In genomic region chr13:72507394-72508199, GRCh38 we compare ENCODE assay signal across 14 cellular contexts.
A peak's percentile ranks its signal among the peaks of the same experiment; 100 is the strongest.
DNase-seq lines count a peak whose midpoint lies in the region; ATAC-seq, FAIRE-seq and TF ChIP-seq lines count a peak whose summit lies in the region.
"Had no signal": no experiment of that assay in that cellular context is flagged by ENCODE, and none has a peak within 500 bp of the region (broad histone marks: within the 10 kb centered on the region; RNA-seq: fewer than 3 reads in every experiment).

No MANE protein-coding gene starts in this region.

- H3K36me3 Mint-ChIP-seq in MCF 10A (ENCODE audit: insufficient read depth, unreplicated experiment) = no peaks in the 10 kb centered on the region
- H3K36me3 Mint-ChIP-seq: stimulated activated memory B cell treated with anti-CD40 and anti-IgM and Interleukin-4, amounts not matched to agents 10 μg/mL and 1 μg/mL and 100 μg/mL, for 72 hours had no signal

- H3K4me1 ChIP-seq in left ventricle myocardium inferior (no peaks in the 10 kb centered on the region), HepG2 (ENCODE audit: insufficient read depth, low read length) (peaks cover 36% of the 10 kb centered on the region), small intestine (ENCODE audit: control insufficient read depth in 2 of 2, insufficient read depth in 1 of 2, low read depth in 1 of 2, low read length in 1 of 2) (no peaks in the 10 kb centered on the region)

- H3K27me3 Mint-ChIP-seq in MCF 10A (ENCODE audit: insufficient read depth, unreplicated experiment) = peaks cover 51% of the 10 kb centered on the region
- H3K27me3 Mint-ChIP-seq: stimulated activated memory B cell treated with anti-CD40 and anti-IgM and Interleukin-4, amounts not matched to agents 10 μg/mL and 1 μg/mL and 100 μg/mL, for 72 hours had no signal

- H3K27me3 ChIP-seq in left ventricle myocardium inferior (ENCODE audit: low read depth) (no peaks in the 10 kb centered on the region), HepG2 (ENCODE audit: control insufficient read depth in 1 of 2, insufficient read depth in 2 of 2, low read length in 2 of 2) (no peaks in the 10 kb centered on the region), small intestine (ENCODE audit: control insufficient read depth in 2 of 2, insufficient read depth in 2 of 2, low read length in 2 of 2) (no peaks in the 10 kb centered on the region), H7 (ENCODE audit: control insufficient read depth, insufficient read depth, low read length) (no peaks in the 10 kb centered on the region)

- H3K4me1 Mint-ChIP-seq in MCF 10A (ENCODE audit: insufficient read depth, unreplicated experiment) = peaks cover 5% of the 10 kb centered on the region
- H3K4me1 Mint-ChIP-seq: nephron progenitor cell; stimulated activated memory B cell treated with anti-CD40 and anti-IgM and Interleukin-4, amounts not matched to agents 10 μg/mL and 1 μg/mL and 100 μg/mL, for 72 hours had no signal

- no peak for TF ChIP-seq POLR2A in HepG2 (IDR thresholded peaks at IDR 0.05; ENCODE audit: insufficient read depth in 1 of 2, low read depth in 2 of 2, low read length in 2 of 2)

- in situ Hi-C loops in HepG2 (cut with HindIII; ENCODE audit: extremely low pct_ligation_motif_present, low pct_unique_long_range_greater_than_20kb) = no loop called here

- no peaks in the 10 kb centered on the region for H3K9me3 Mint-ChIP-seq in MCF 10A (ENCODE audit: unreplicated experiment)
- H3K9me3 Mint-ChIP-seq: nephron progenitor cell; stimulated activated memory B cell treated with anti-CD40 and anti-IgM and Interleukin-4, amounts not matched to agents 10 μg/mL and 1 μg/mL and 100 μg/mL, for 72 hours had no signal

- H2AFZ ChIP-seq in HepG2 (ENCODE audit: low read length) = peak overlapping the region; percentile 90

- CTCF ChIA-PET in MCF 10A (lab: Yijun Ruan, JAX) = interaction anchor here (0.7 kb wide), 1 partner anchor 901 kb away, joined by 3 read pairs; no protein-coding TSS in a partner anchor
- CTCF ChIA-PET in HepG2 (lab: Yijun Ruan, JAX; ENCODE audit: low intra/inter-chr PET ratio, low total read pairs) = no interaction called here

- FAIRE-seq in HepG2 (lab: Jason Lieb, UNC) (no peak), small intestine (lab: Jason Lieb, UNC) (no peak)
- FAIRE-seq: HTR-8/SVneo had no signal

- TF ChIP-seq EP300 in HepG2 (IDR thresholded peaks at IDR 0.05; ENCODE audit: low read depth in 2 of 2, low read length in 2 of 2) (no peak), HepG2 (CRISPR knock-in tag; IDR thresholded peaks at IDR 0.05; ENCODE audit: borderline replicate concordance) (no peak)

- H3K36me3 ChIP-seq in left ventricle myocardium inferior = no peaks in the 10 kb centered on the region
- no peaks in the 10 kb centered on the region for H3K36me3 ChIP-seq in HepG2 (replicated peaks in 1 of 2; ENCODE audit: control insufficient read depth in 1 of 2, insufficient read depth in 2 of 2, low read length in 2 of 2)
- H3K36me3 ChIP-seq in small intestine (ENCODE audit: control insufficient read depth in 2 of 2, insufficient read depth in 2 of 2, low read length in 2 of 2) = no peaks in the 10 kb centered on the region
- no peaks in the 10 kb centered on the region for H3K36me3 ChIP-seq in H7 (replicated peaks; ENCODE audit: control insufficient read depth, insufficient read depth, low read length)

- 5% methylated on average over 9 of the region's 9 CpGs for WGBS in HepG2 (ENCODE audit: low lambda C conversion rate)
- WGBS in small intestine, 3 donors = 33 to 47% (median 41%) methylated on average over 9 of the region's 9 CpGs

- H3K27ac Mint-ChIP-seq in MCF 10A (ENCODE audit: low read depth, unreplicated experiment) = no peak overlapping the region
- H3K27ac Mint-ChIP-seq: nephron progenitor cell; stimulated activated memory B cell treated with anti-CD40 and anti-IgM and Interleukin-4, amounts not matched to agents 10 μg/mL and 1 μg/mL and 100 μg/mL, for 72 hours had no signal

- H3K9me3 ChIP-seq in left ventricle myocardium inferior (replicated peaks) = no peaks in the 10 kb centered on the region
- H3K9me3 ChIP-seq in HepG2 (ENCODE audit: low read length) = no peaks in the 10 kb centered on the region
- no peaks in the 10 kb centered on the region for H3K9me3 ChIP-seq in small intestine (ENCODE audit: control insufficient read depth, low read depth)

- peak overlapping the region; percentile 13 for H3K4me3 Mint-ChIP-seq in MCF 10A (ENCODE audit: unreplicated experiment)
- H3K4me3 Mint-ChIP-seq: nephron progenitor cell; stimulated activated memory B cell treated with anti-CD40 and anti-IgM and Interleukin-4, amounts not matched to agents 10 μg/mL and 1 μg/mL and 100 μg/mL, for 72 hours had no signal

- no peaks in the 10 kb centered on the region for H4K20me1 ChIP-seq in HepG2 (ENCODE audit: insufficient read depth, low read length)

- H3K27ac ChIP-seq in left ventricle myocardium inferior (replicated peaks) = no peak overlapping the region
- no peak overlapping the region for H3K27ac ChIP-seq in HepG2 (ENCODE audit: extremely low read length, insufficient read depth, low read length)
- H3K27ac ChIP-seq in small intestine (ENCODE audit: low read depth in 1 of 2, low read length in 1 of 2) = no peak overlapping the region

- H3K4me3 ChIP-seq in left ventricle myocardium inferior = peak overlapping the region; percentile 48
- peak overlapping the region in 2 of 3 experiments; percentile 36 to 49; a peak in 4 of 6 replicates for H3K4me3 ChIP-seq in HepG2 (replicated peaks in 1 of 3; ENCODE audit: insufficient read depth in 1 of 3, low read depth in 2 of 3, low read length in 3 of 3)
- no peak overlapping the region for H3K4me3 ChIP-seq in small intestine (ENCODE audit: low read depth in 1 of 2, low read length in 2 of 2)
- no peak overlapping the region for H3K4me3 ChIP-seq in H7 (ENCODE audit: insufficient read depth, low read depth, low read length)

- H3K4me2 ChIP-seq in HepG2 (ENCODE audit: low read depth, low read length) = peak overlapping the region; percentile 71

- no peak for TF ChIP-seq CTCF in left ventricle myocardium inferior (IDR thresholded peaks at IDR 0.05; ENCODE audit: borderline replicate concordance)
- no peak for TF ChIP-seq CTCF in MCF 10A (IDR thresholded peaks at IDR 0.05; ENCODE audit: unreplicated experiment)
- TF ChIP-seq CTCF in HepG2 (CRISPR knock-in tag; IDR thresholded peaks at IDR 0.05) = no peak

- ATAC-seq in Right ventricle myocardium inferior = no peak
- ATAC-seq in HepG2 = peak; percentile 77
- ATAC-seq: Panc1; stimulated activated memory B cell treated with anti-CD40 and anti-IgM and Interleukin-4, amounts not matched to agents 10 μg/mL and 1 μg/mL and 100 μg/mL, for 72 hours had no signal

- H3K9ac ChIP-seq in HepG2 (ENCODE audit: insufficient read depth, low read depth, low read length) = no peak overlapping the region

- BruUV-seq in MCF 10A (replicated peaks; lab: Mats Ljungman, UMichigan) (no TSS peak), HepG2 (replicated peaks; lab: Mats Ljungman, UMichigan) (no TSS peak)

- TF ChIP-seq RAD21 in HepG2 (CRISPR knock-in tag; IDR thresholded peaks at IDR 0.05) = no peak

- POLR2A ChIA-PET in MCF 10A (lab: Yijun Ruan, JAX) = no interaction called here
- POLR2A ChIA-PET in HepG2 (lab: Yijun Ruan, JAX) = no interaction called here

- DNase-seq in left ventricle myocardium inferior = no peak
- DNase-seq in Right ventricle myocardium inferior (ENCODE audit: missing footprints) = no peak
- DNase-seq in MCF 10A (ENCODE audit: unreplicated experiment) = no peak
- DNase-seq in HepG2 (ENCODE audit: low spot score) = no peak
- no peak for DNase-seq in small intestine
- no peak for DNase-seq in cortex of kidney (lab: John Stamatoyannopoulos, UW)
- no peak for DNase-seq in NCI-H1436 (lab: John Stamatoyannopoulos, UW)
- DNase-seq in H7 = no peak
- DNase-seq: activated CD8-positive, alpha-beta memory T cell treated with anti-CD3 and anti-CD28 coated beads, Interleukin-2, amount 50 U/mL, for 4 hours; NCI-H1694; nephron progenitor cell had no signal

- no peaks in the 10 kb centered on the region for H3K79me2 ChIP-seq in HepG2 (ENCODE audit: insufficient read depth, low read length)

- intact Hi-C loops in left ventricle myocardium inferior (cut with micrococcal nuclease) = no loop called here
- intact Hi-C loops in Right ventricle myocardium inferior (cut with DNase I) = no loop called here
- intact Hi-C loops in MCF 10A (cut with micrococcal nuclease) = no loop called here
- intact Hi-C loops in HepG2 (cut with micrococcal nuclease; ENCODE audit: unreplicated experiment) = loop anchor here (5.0 kb wide), 1 partner anchor 50 kb away; no protein-coding TSS in a partner anchor

TF ChIP-seq in HepG2, 621 proteins besides CTCF, POLR2A, EP300 and RAD21 (continues in another document):
- TF ChIP-seq SMAD9 (CRISPR knock-in tag; IDR thresholded peaks at IDR 0.05) (no peak), ZBTB14 (CRISPR knock-in tag; IDR thresholded peaks at IDR 0.05) (no peak), TP53 (CRISPR knock-in tag; conservative IDR thresholded peaks at IDR 0.05) (no peak), GMEB2 (CRISPR knock-in tag; IDR thresholded peaks at IDR 0.05; ENCODE audit: low read depth) (no peak), ZNF205 (CRISPR knock-in tag; IDR thresholded peaks at IDR 0.05) (no peak)

Comparison
In these comparisons a context has a peak if more than half of its experiments do, and no peak if none do; other contexts are left out.
1. H3K4me3 ChIP-seq: peak in left ventricle myocardium inferior (single experiment) and HepG2 (2 of 3); none in small intestine (0 of 2) and H7 (single experiment).